Comparison of ENCODE assay signal across 11 cellular contexts in the genomic region with DNA sequence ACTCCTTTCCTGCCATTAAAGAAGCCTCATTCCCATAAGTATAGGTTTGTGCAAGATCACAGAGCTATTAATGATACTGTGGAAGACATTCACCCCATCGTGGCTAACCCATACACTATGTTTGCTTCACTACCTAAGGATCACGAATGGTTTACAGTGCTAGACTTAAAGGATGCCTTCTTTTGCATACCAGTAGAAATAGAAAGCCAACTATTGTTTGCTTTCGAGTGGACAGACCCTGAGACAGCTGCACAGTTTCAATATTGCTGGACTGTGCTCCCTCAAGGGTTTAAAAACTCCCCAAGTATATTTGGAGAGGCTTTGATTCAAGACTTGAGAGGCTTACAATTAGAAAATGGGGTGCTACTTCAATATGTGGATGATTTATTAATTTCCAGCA. TPM values are rescaled to one million over a fixed set of nuclear protein-coding genes. Genes with fewer than 3 reads are reported as not detected.
DNase-seq lines count a peak whose midpoint lies in the region; ATAC-seq and TF ChIP-seq lines count a peak whose summit lies in the region.
"Had no signal": no experiment of that assay in that cellular context is flagged by ENCODE, and none has a peak within 500 bp of the region (broad histone marks: within the 10 kb centered on the region; RNA-seq: fewer than 3 reads in every experiment).

No MANE protein-coding gene starts in this region.

- no peaks in the 10 kb centered on the region for H3K27me3 Mint-ChIP-seq in nephron (ENCODE audit: low read depth)
- H3K27me3 Mint-ChIP-seq in activated T-helper 1 cell treated with anti-CD3 and anti-CD28 coated beads, Interleukin-12 subunit alpha, Interleukin-12 subunit beta, Interleukin-2, Interleukin-4 antibody, amounts not matched to agents 30 ng/mL and 10 ng/mL and 1 ng/mL, durations not matched to agents 14 hours and 24 hours and 36 hours (ENCODE audit: insufficient read depth) = peaks cover 3% of the 10 kb centered on the region

- no peak for TF ChIP-seq POLR2A in thyroid gland (IDR thresholded peaks at IDR 0.05)

- TF ChIP-seq CTCF in nephron (IDR thresholded peaks at IDR 0.05; ENCODE audit: unreplicated experiment in 3 of 3) = no peak
- no peak for TF ChIP-seq CTCF in thyroid gland (IDR thresholded peaks at IDR 0.05)

- 84 to 89% methylated on average over 3 of the region's 3 CpGs for WGBS in thyroid gland, 2 donors

- no peak overlapping the region for H3K4me3 Mint-ChIP-seq in nephron
- no peak overlapping the region for H3K4me3 Mint-ChIP-seq in activated T-helper 1 cell treated with anti-CD3 and anti-CD28 coated beads, Interleukin-12 subunit alpha, Interleukin-12 subunit beta, Interleukin-2, Interleukin-4 antibody, amounts not matched to agents 30 ng/mL and 10 ng/mL and 1 ng/mL, durations not matched to agents 14 hours and 24 hours and 36 hours

- H3K4me1 Mint-ChIP-seq in nephron = peaks cover 78% of the 10 kb centered on the region
- no peaks in the 10 kb centered on the region for H3K4me1 Mint-ChIP-seq in activated T-helper 1 cell treated with anti-CD3 and anti-CD28 coated beads, Interleukin-12 subunit alpha, Interleukin-12 subunit beta, Interleukin-2, Interleukin-4 antibody, amounts not matched to agents 30 ng/mL and 10 ng/mL and 1 ng/mL, durations not matched to agents 14 hours and 24 hours and 36 hours (ENCODE audit: low read depth)

- no peak for DNase-seq in activated T-helper 1 cell treated with anti-CD3 and anti-CD28 coated beads, Interleukin-12 subunit alpha, Interleukin-12 subunit beta, Interleukin-2, Interleukin-4 antibody, amounts not matched to agents 30 ng/mL and 10 ng/mL and 1 ng/mL, durations not matched to agents 14 hours and 24 hours and 36 hours (ENCODE audit: low spot score)
- DNase-seq in Right ventricle myocardium inferior (ENCODE audit: missing footprints) (no peak), thyroid gland (no peak)
- DNase-seq: activated CD4-positive, CD25-positive, alpha-beta regulatory T cell; midbrain; NCI-H446 treated with DMSO at 0.1 percent for 48 hours; pancreas had no signal

- peak overlapping the region; percentile 37 to 77 (median 66) for H3K27ac Mint-ChIP-seq in nephron
- no peak overlapping the region for H3K27ac Mint-ChIP-seq in activated T-helper 1 cell treated with anti-CD3 and anti-CD28 coated beads, Interleukin-12 subunit alpha, Interleukin-12 subunit beta, Interleukin-2, Interleukin-4 antibody, amounts not matched to agents 30 ng/mL and 10 ng/mL and 1 ng/mL, durations not matched to agents 14 hours and 24 hours and 36 hours

- H3K36me3 Mint-ChIP-seq in nephron (ENCODE audit: low read depth) = no peaks in the 10 kb centered on the region
- no peaks in the 10 kb centered on the region for H3K36me3 Mint-ChIP-seq in activated T-helper 1 cell treated with anti-CD3 and anti-CD28 coated beads, Interleukin-12 subunit alpha, Interleukin-12 subunit beta, Interleukin-2, Interleukin-4 antibody, amounts not matched to agents 30 ng/mL and 10 ng/mL and 1 ng/mL, durations not matched to agents 14 hours and 24 hours and 36 hours (ENCODE audit: low read depth)

- H3K36me3 ChIP-seq in thyroid gland = no peaks in the 10 kb centered on the region
- H3K36me3 ChIP-seq: pancreas had no signal

- intact Hi-C loops in activated T-helper 1 cell treated with anti-CD3 and anti-CD28 coated beads, Interleukin-12 subunit alpha, Interleukin-12 subunit beta, Interleukin-2, Interleukin-4 antibody, amounts not matched to agents 30 ng/mL and 10 ng/mL and 1 ng/mL, durations not matched to agents 14 hours and 24 hours and 36 hours (cut with micrococcal nuclease) = loop anchor here (2.0 to 5.0 kb wide), 2 partner anchors 181 to 404 kb away; no protein-coding TSS in a partner anchor
- intact Hi-C loops in Right ventricle myocardium inferior (cut with DNase I) = no loop called here
- intact Hi-C loops in thyroid gland (cut with DNase I) = no loop called here

- H3K27me3 ChIP-seq in thyroid gland = no peaks in the 10 kb centered on the region
- H3K27me3 ChIP-seq: pancreas had no signal

- no peaks in the 10 kb centered on the region for H3K9me3 ChIP-seq in thyroid gland
- H3K9me3 ChIP-seq: pancreas had no signal

- H3K9me3 Mint-ChIP-seq in nephron = no peaks in the 10 kb centered on the region
- no peaks in the 10 kb centered on the region for H3K9me3 Mint-ChIP-seq in activated T-helper 1 cell treated with anti-CD3 and anti-CD28 coated beads, Interleukin-12 subunit alpha, Interleukin-12 subunit beta, Interleukin-2, Interleukin-4 antibody, amounts not matched to agents 30 ng/mL and 10 ng/mL and 1 ng/mL, durations not matched to agents 14 hours and 24 hours and 36 hours

- H3K4me3 ChIP-seq in thyroid gland (replicated peaks in 1 of 3) = no peak overlapping the region
- H3K4me3 ChIP-seq: pancreas had no signal

- H3K4me1 ChIP-seq in thyroid gland = peaks cover 0 to 1% of the 10 kb centered on the region in 2 donors

- H3K27ac ChIP-seq in thyroid gland = no peak overlapping the region
- H3K27ac ChIP-seq: pancreas had no signal

- ATAC-seq in GM19035 (IDR thresholded peaks at IDR 0.05; ENCODE audit: unreplicated experiment) = peak; percentile 81
- peak; percentile 69 for ATAC-seq in GM21619 (IDR thresholded peaks at IDR 0.05; ENCODE audit: unreplicated experiment)
- peak; percentile 47 for ATAC-seq in HG03064 (IDR thresholded peaks at IDR 0.05; ENCODE audit: low read depth, unreplicated experiment)
- no peak for ATAC-seq in Right ventricle myocardium inferior

RNA-seq across cellular contexts. Expression of a gene that starts 16.0 kb away (rescaled TPM):
- 35.0 and 36.0 TPM in 2 replicates for total RNA-seq in activated T-helper 1 cell treated with anti-CD3 and anti-CD28 coated beads, Interleukin-12 subunit alpha, Interleukin-12 subunit beta, Interleukin-2, Interleukin-4 antibody, amounts not matched to agents 30 ng/mL and 10 ng/mL and 1 ng/mL, durations not matched to agents 14 hours and 24 hours and 36 hours
- total RNA-seq in Right ventricle myocardium inferior (10.0 TPM), thyroid gland (10 to 100 TPM; 22.7 to 35.3 (median 29.6) TPM)
